In the genomic region with DNA sequence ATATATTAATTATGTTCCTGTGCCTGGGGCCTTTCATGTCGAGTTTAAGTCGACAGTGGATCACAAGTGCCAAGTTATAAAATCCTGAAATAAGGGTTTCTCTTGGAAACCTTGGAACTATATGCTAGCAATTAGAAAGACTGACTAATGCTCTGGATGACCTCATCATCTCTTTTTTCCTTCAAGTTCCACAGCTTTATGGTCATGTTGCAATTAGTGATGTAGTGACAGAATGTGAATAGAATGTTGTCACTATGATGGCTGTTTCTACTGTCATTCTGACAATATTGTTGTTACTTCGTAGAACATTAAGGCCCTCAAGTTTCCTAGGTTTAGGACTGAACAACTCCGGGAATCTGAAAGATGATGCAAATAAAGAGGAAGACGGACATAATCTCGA, we compare ENCODE assay signal across 11 cellular contexts.
"Had no signal": no experiment of that assay in that cellular context is flagged by ENCODE, and none has a peak within 500 bp of the region (broad histone marks: within the 10 kb centered on the region; RNA-seq: fewer than 3 reads in every experiment).

No MANE protein-coding gene starts in this region.

- DNase-seq: activated CD4-positive, alpha-beta T cell treated with anti-CD3 and anti-CD28 coated beads, Interleukin-2, amount 10 ng/mL, durations not matched to agents 24 days and 14 days; activated naive CD4-positive, alpha-beta T cell treated with anti-CD3 and anti-CD28 coated beads for 36 hours; adrenal gland; cerebellar nuclear complex; effector memory CD8-positive, alpha-beta T cell; mammary epithelial cell; occipital lobe; stimulated activated CD4-positive, alpha-beta T cell treated with anti-CD3 and anti-CD28 coated beads, Interleukin-12 subunit alpha, Interleukin-12 subunit beta, amount 100 ng/mL, for 4 hours; stimulated activated naive CD4-positive, alpha-beta T cell; substantia nigra; transverse colon had no signal

- H3K4me3 ChIP-seq: adrenal gland, transverse colon had no signal

- H3K36me3 ChIP-seq: adrenal gland, transverse colon had no signal

- H3K4me1 ChIP-seq: adrenal gland, transverse colon had no signal

- H3K27me3 ChIP-seq: adrenal gland, transverse colon had no signal

- H3K27ac ChIP-seq: adrenal gland, transverse colon had no signal

- H3K9me3 ChIP-seq: adrenal gland, transverse colon had no signal
